Comparison of ENCODE assay signal across 27 cellular contexts in the genomic region with DNA sequence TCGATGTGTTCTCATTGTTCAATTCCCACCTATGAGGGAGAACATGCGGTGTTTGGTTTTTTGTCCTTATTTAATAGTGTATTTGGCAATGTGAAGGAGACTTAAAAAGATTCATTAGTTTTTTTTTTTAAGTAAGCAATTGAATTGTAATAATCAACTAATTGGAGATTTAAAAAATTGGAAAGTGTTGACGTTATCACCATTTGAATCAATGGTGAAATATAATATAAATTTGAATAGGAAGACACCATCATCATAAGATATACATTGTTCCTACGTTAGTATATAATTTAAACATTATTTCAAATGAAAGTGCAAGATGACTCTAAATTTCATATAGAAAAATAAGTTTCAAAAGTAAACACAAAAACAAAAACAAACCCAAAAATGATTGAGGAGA.
"Had no signal": no experiment of that assay in that cellular context is flagged by ENCODE, and none has a peak within 500 bp of the region (broad histone marks: within the 10 kb centered on the region; RNA-seq: fewer than 3 reads in every experiment).

No MANE protein-coding gene starts in this region.

- H3K36me3 ChIP-seq: colonic mucosa, esophagus squamous epithelium, gastrocnemius medialis, heart right ventricle, lower lobe of right lung had no signal

- H3K4me3 Mint-ChIP-seq: dendritic cell treated with granulocyte-macrophage colony-stimulating factor and Interleukin-4, amounts not matched to agents 40 ng/mL and 50 ng/mL, for 4 days; effector memory CD8-positive, alpha-beta T cell; endodermal cell; immature natural killer cell; mesothelial cell of epicardium; naive B cell had no signal

- DNase-seq: colonic mucosa; cortex of kidney; effector CD8-positive, alpha-beta T cell; effector memory CD8-positive, alpha-beta T cell; endodermal cell; esophagus squamous epithelium; foreskin fibroblast; foreskin melanocyte; gastrocnemius medialis; glutamatergic neuron; head of caudate nucleus; heart right ventricle; hypothalamus; immature natural killer cell; kidney; kidney glomerular epithelial cell; left colon; left ventricle myocardium superior; lower lobe of right lung; mucosa of descending colon; naive B cell had no signal

- H3K9me3 ChIP-seq: colonic mucosa, gastrocnemius medialis, lower lobe of right lung had no signal

- H3K4me1 Mint-ChIP-seq: endodermal cell, mesothelial cell of epicardium, naive B cell had no signal

- H3K4me3 ChIP-seq: colonic mucosa, esophagus squamous epithelium, gastrocnemius medialis, heart right ventricle, lower lobe of right lung, mucosa of descending colon had no signal

- H3K27ac ChIP-seq: colonic mucosa, epithelial cell of prostate, esophagus squamous epithelium, gastrocnemius medialis, heart right ventricle, lower lobe of right lung had no signal

- FAIRE-seq: endometrium had no signal

- H3K27me3 Mint-ChIP-seq: dendritic cell treated with granulocyte-macrophage colony-stimulating factor and Interleukin-4, amounts not matched to agents 40 ng/mL and 50 ng/mL, for 4 days; effector memory CD8-positive, alpha-beta T cell; naive B cell had no signal

- ATAC-seq: effector memory CD8-positive, alpha-beta T cell; esophagus mucosa; gastrocnemius medialis; heart right ventricle; left colon; left lobe of liver; left ventricle myocardium superior; lower lobe of right lung; mucosa of descending colon had no signal

- H3K27ac Mint-ChIP-seq: dendritic cell treated with granulocyte-macrophage colony-stimulating factor and Interleukin-4, amounts not matched to agents 40 ng/mL and 50 ng/mL, for 4 days; effector memory CD8-positive, alpha-beta T cell; endodermal cell; immature natural killer cell; mesothelial cell of epicardium; naive B cell had no signal

- H3K36me3 Mint-ChIP-seq: mesothelial cell of epicardium, naive B cell had no signal

- H3K4me1 ChIP-seq: colonic mucosa, esophagus squamous epithelium, gastrocnemius medialis, heart right ventricle, lower lobe of right lung had no signal

- H3K27me3 ChIP-seq: colonic mucosa, esophagus squamous epithelium, gastrocnemius medialis, heart right ventricle had no signal
